In the genomic region with DNA sequence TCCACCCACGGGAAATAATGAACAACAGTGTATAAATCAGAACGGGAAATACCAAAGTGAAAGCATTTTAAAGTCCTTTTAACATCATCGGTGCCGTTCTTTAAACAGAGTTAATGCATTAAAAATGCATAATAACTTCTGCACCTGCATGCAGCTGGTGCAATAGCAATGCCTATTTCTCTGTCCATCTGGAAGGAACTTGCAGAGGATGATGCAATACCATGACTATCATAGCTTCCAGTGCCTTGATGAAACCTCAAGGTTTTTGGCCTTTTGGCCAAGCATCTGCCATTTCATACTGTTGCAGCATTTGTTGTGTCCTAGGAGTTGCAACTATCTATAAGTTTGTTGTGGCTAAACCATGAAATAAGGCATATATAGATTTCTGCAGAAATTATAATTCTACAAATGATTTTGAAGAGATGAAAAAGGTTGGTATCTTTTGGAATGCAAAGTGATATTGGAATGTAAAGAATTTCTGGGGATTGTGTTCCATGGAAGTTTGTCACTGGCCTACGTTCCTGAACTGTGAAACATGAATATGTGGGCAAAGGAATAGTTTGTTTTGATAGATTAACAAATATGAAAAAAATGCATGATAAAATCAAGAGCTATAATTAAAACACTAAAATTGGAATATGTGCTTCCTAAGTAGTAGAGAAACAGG, we compare ENCODE assay signal across 13 cellular contexts. TPM values are rescaled to one million over a fixed set of nuclear protein-coding genes. Genes with fewer than 3 reads are reported as not detected.
DNase-seq lines count a peak whose midpoint lies in the region; ATAC-seq, FAIRE-seq and TF ChIP-seq lines count a peak whose summit lies in the region.
"Had no signal": no experiment of that assay in that cellular context is flagged by ENCODE, and none has a peak within 500 bp of the region (broad histone marks: within the 10 kb centered on the region; RNA-seq: fewer than 3 reads in every experiment).

No MANE protein-coding gene starts in this region.

- ATAC-seq in GM18858 (IDR thresholded peaks at IDR 0.05; ENCODE audit: unreplicated experiment) (no peak), left lobe of liver (no peak)

- TF ChIP-seq CTCF in Caco-2 (IDR thresholded peaks at IDR 0.05; ENCODE audit: insufficient read depth in 1 of 2, low read depth in 1 of 2, low read length in 1 of 2, severe bottlenecking in 1 of 2, unreplicated experiment in 1 of 2) (no peak), keratinocyte (optimal IDR thresholded peaks at IDR 0.05 in 1 of 3, IDR thresholded peaks at IDR 0.05 in 1 of 3, conservative IDR thresholded peaks at IDR 0.05 in 1 of 3; ENCODE audit: extremely low read depth in 1 of 3, insufficient read depth in 2 of 3, low read length in 3 of 3) (no peak)

- H3K4me3 ChIP-seq in Caco-2 (ENCODE audit: low read depth, low read length): no peak overlapping the region
- H3K4me3 ChIP-seq in keratinocyte (ENCODE audit: control insufficient read depth in 2 of 3, extremely low read depth in 1 of 3, insufficient read depth in 2 of 3, low read depth in 1 of 3, low read length in 3 of 3): no peak overlapping the region

- CTCF ChIA-PET in Caco-2 (lab: Charles Lee): interaction anchor here (1.9 kb wide), 1 partner anchor 9 kb away, joined by 10 read pairs; a partner anchor contains a TSS

- H3K9me3 ChIP-seq in Caco-2 (no peaks in the 10 kb centered on the region), keratinocyte (ENCODE audit: control insufficient read depth, low read depth, low read length) (no peaks in the 10 kb centered on the region)
- H3K9me3 ChIP-seq: neutrophil had no signal

- peak overlapping the region; percentile 31 for H3K4me2 ChIP-seq in keratinocyte (ENCODE audit: control insufficient read depth, extremely low read depth, insufficient read depth, low read depth, low read length)

- POLR2A ChIA-PET in Caco-2 (lab: Charles Lee): no interaction called here

- H3K36me3 Mint-ChIP-seq in Caco-2 (ENCODE audit: insufficient read depth, unreplicated experiment): no peaks in the 10 kb centered on the region

- H3K4me1 ChIP-seq in Caco-2: peaks cover 10% of the 10 kb centered on the region
- H3K4me1 ChIP-seq in keratinocyte (ENCODE audit: control insufficient read depth, extremely low read depth, insufficient read depth, low read length): peaks cover 20% of the 10 kb centered on the region

- H3K27me3 Mint-ChIP-seq in Caco-2 (ENCODE audit: insufficient read depth, unreplicated experiment): no peaks in the 10 kb centered on the region

- H3K27ac Mint-ChIP-seq in Caco-2 (ENCODE audit: unreplicated experiment): peak overlapping the region; percentile 69

- no peak overlapping the region for H2AFZ ChIP-seq in keratinocyte (ENCODE audit: control insufficient read depth, low read length)

- peak; percentile 93 for FAIRE-seq in keratinocyte (lab: Jason Lieb, UNC)
- FAIRE-seq: colon had no signal

- DNase-seq in Caco-2 (no peak), M059J (ENCODE audit: low read depth) (peak; percentile 85), amniotic stem cell (lab: John Stamatoyannopoulos, UW) (peak; percentile 77), keratinocyte (ENCODE audit: low read depth, low spot score) (peak; percentile 67), GM19240 (ENCODE audit: insufficient read length, low spot score) (no peak), left lobe of liver (ENCODE audit: low spot score) (no peak)
- DNase-seq in stimulated activated CD8-positive, alpha-beta memory T cell treated with anti-CD3 and anti-CD28 coated beads, Interleukin-4, amount 100 ng/mL, for 48 hours: no peak
- DNase-seq: activated T-cell treated with anti-CD3 and anti-CD28 coated beads for 4 hours, T-helper 2 cell had no signal

- no peak overlapping the region for H3K4me3 Mint-ChIP-seq in Caco-2 (ENCODE audit: unreplicated experiment)

- no peaks in the 10 kb centered on the region for H3K79me2 ChIP-seq in keratinocyte (ENCODE audit: control insufficient read depth, insufficient read depth, low read length)

- no peak overlapping the region for H3K9ac ChIP-seq in keratinocyte (ENCODE audit: control insufficient read depth, extremely low read depth, insufficient read depth, low read length)

- dilution Hi-C loops in keratinocyte (cut with MboI; ENCODE audit: extremely low pct_ligation_motif_present, low sequenced_read_pairs): no loop called here

- peaks cover 9% of the 10 kb centered on the region for H3K9me3 Mint-ChIP-seq in Caco-2 (ENCODE audit: unreplicated experiment)

- peak overlapping the region; percentile 31 for H3K27ac ChIP-seq in keratinocyte (ENCODE audit: control insufficient read depth, insufficient read depth, low read length)
- H3K27ac ChIP-seq: neutrophil had no signal

- H3K27me3 ChIP-seq in Caco-2 (replicated peaks; ENCODE audit: control insufficient read depth, insufficient read depth, low read length) (no peaks in the 10 kb centered on the region), keratinocyte (ENCODE audit: control insufficient read depth, extremely low read depth, insufficient read depth, low read length) (no peaks in the 10 kb centered on the region)

- no TSS peak for BruUV-seq in Caco-2 (replicated peaks; lab: Mats Ljungman, UMichigan)

- peaks cover 13% of the 10 kb centered on the region for H3K4me1 Mint-ChIP-seq in Caco-2 (ENCODE audit: low read depth, unreplicated experiment)

- intact Hi-C loops in Caco-2 (cut with micrococcal nuclease; ENCODE audit: unreplicated experiment): no loop called here

- H3K36me3 ChIP-seq in Caco-2 (ENCODE audit: control insufficient read depth, insufficient read depth, low read length) (no peaks in the 10 kb centered on the region), keratinocyte (ENCODE audit: control insufficient read depth in 2 of 2, extremely low read depth in 1 of 2, insufficient read depth in 2 of 2, low read length in 2 of 2) (no peaks in the 10 kb centered on the region)
- H3K36me3 ChIP-seq: neutrophil had no signal

- no peaks in the 10 kb centered on the region for H4K20me1 ChIP-seq in keratinocyte (ENCODE audit: control insufficient read depth, extremely low read depth, insufficient read depth, low read length)

- H3K9me1 ChIP-seq in keratinocyte (ENCODE audit: control insufficient read depth, extremely low read depth, insufficient read depth, low read length): no peaks in the 10 kb centered on the region

RNA-seq across cellular contexts. Expression of a gene that starts 9.8 kb away (rescaled TPM):
- 289 and 315 TPM in 2 replicates for total RNA-seq in Caco-2 (2022)
- total RNA-seq in M059J (2014; rRNA removed; shearing (Covaris generic)): 288 and 321 TPM in 2 replicates
- 106 to 304 TPM (median 158 TPM) in 3 replicates for polyA plus RNA-seq in keratinocyte
- polyA plus RNA-seq in keratinocyte (2011; ENCODE audit: low read depth): 365 TPM
- 246 and 248 TPM in 2 replicates for polyA plus RNA-seq in keratinocyte (2011; cell fraction: cytosol; rRNA removed)
- 124 and 125 TPM in 2 replicates for polyA plus RNA-seq in keratinocyte (2011; cell fraction: nucleus; rRNA removed)
- polyA plus RNA-seq in keratinocyte (2012; ENCODE audit: low replicate concordance): 296 and 362 TPM in 2 replicates
- 169 to 252 TPM (median 221 TPM) in 3 replicates for polyA minus RNA-seq in keratinocyte
- polyA minus RNA-seq in keratinocyte (2011; cell fraction: cytosol; rRNA and poly(A)+ RNA removed): 163 TPM
- polyA minus RNA-seq in keratinocyte (2011; cell fraction: nucleus; rRNA and poly(A)+ RNA removed): 38.8 and 62.1 TPM in 2 replicates
- 90.1 TPM for total RNA-seq in left lobe of liver

RNA-seq across cellular contexts. Expression of a gene that starts 12.1 kb away (rescaled TPM):
- 0.14 and 0.20 TPM in 2 replicates for total RNA-seq in Caco-2 (2022)
- total RNA-seq in M059J (2014; rRNA removed; shearing (Covaris generic)): 0.12 and 2.1 TPM in 2 replicates
- 7.1 to 19.1 TPM (median 9.2 TPM) in 3 replicates for polyA plus RNA-seq in keratinocyte
- polyA plus RNA-seq in keratinocyte (2011; ENCODE audit: low read depth): 133 TPM
- polyA plus RNA-seq in keratinocyte (2011; cell fraction: cytosol; rRNA removed): 7.9 and 12.8 TPM in 2 replicates
- polyA plus RNA-seq in keratinocyte (2011; cell fraction: nucleus; rRNA removed): 22.9 and 25.9 TPM in 2 replicates
- polyA plus RNA-seq in keratinocyte (2012; ENCODE audit: low replicate concordance): 7.1 and 111 TPM in 2 replicates
- polyA minus RNA-seq in keratinocyte: 17.3 to 110 TPM (median 32.4 TPM) in 3 replicates
- 18.8 TPM for polyA minus RNA-seq in keratinocyte (2011; cell fraction: cytosol; rRNA and poly(A)+ RNA removed)
- polyA minus RNA-seq in keratinocyte (2011; cell fraction: nucleus; rRNA and poly(A)+ RNA removed): 50.1 and 53.8 TPM in 2 replicates
- total RNA-seq in left lobe of liver: not detected
- total RNA-seq: urinary bladder had no signal
- polyA plus RNA-seq: urinary bladder had no signal

RNA-seq across cellular contexts. Expression of a gene that starts 35.9 kb away (rescaled TPM):
- total RNA-seq in Caco-2 (2022) (not detected in 2 replicates), left lobe of liver (not detected)
- total RNA-seq in M059J (2014; rRNA removed; shearing (Covaris generic)): not detected in 2 replicates
- polyA plus RNA-seq in keratinocyte: 0.04 to 0.40 TPM (median 0.07 TPM) in 3 replicates
- polyA plus RNA-seq in keratinocyte (2011; ENCODE audit: low read depth): 0.22 TPM
- polyA plus RNA-seq in keratinocyte (2011; cell fraction: cytosol; rRNA removed): 0.06 TPM in 1 of 2 replicates, not detected in the other
- polyA plus RNA-seq in keratinocyte (2011; cell fraction: nucleus; rRNA removed): 1.1 and 1.4 TPM in 2 replicates
- 0.16 and 1.3 TPM in 2 replicates for polyA plus RNA-seq in keratinocyte (2012; ENCODE audit: low replicate concordance)
- 1.2 to 1.4 TPM in 2 of 3 replicates, not detected in the other for polyA minus RNA-seq in keratinocyte
- polyA minus RNA-seq in keratinocyte (2011; cell fraction: cytosol; rRNA and poly(A)+ RNA removed): not detected
- 1.0 TPM in 1 of 2 replicates, not detected in the other for polyA minus RNA-seq in keratinocyte (2011; cell fraction: nucleus; rRNA and poly(A)+ RNA removed)
- total RNA-seq: urinary bladder had no signal
- polyA plus RNA-seq: urinary bladder had no signal

RNA-seq across cellular contexts. Expression of a gene that starts 46.3 kb away (rescaled TPM):
- total RNA-seq in Caco-2 (2022) (not detected in 2 replicates), left lobe of liver (not detected)
- not detected in 2 replicates for total RNA-seq in M059J (2014; rRNA removed; shearing (Covaris generic))
- 0.06 to 0.45 TPM (median 0.26 TPM) in 3 replicates for polyA plus RNA-seq in keratinocyte
- polyA plus RNA-seq in keratinocyte (2011; ENCODE audit: low read depth): 0.64 TPM
- polyA plus RNA-seq in keratinocyte (2011; cell fraction: cytosol; rRNA removed): 0.13 and 0.14 TPM in 2 replicates
- 0.83 and 1.2 TPM in 2 replicates for polyA plus RNA-seq in keratinocyte (2011; cell fraction: nucleus; rRNA removed)
- polyA plus RNA-seq in keratinocyte (2012; ENCODE audit: low replicate concordance): 0.05 and 0.95 TPM in 2 replicates
- 0.13 TPM in 2 of 3 replicates, not detected in the other for polyA minus RNA-seq in keratinocyte
- polyA minus RNA-seq in keratinocyte (2011; cell fraction: cytosol; rRNA and poly(A)+ RNA removed): not detected
- polyA minus RNA-seq in keratinocyte (2011; cell fraction: nucleus; rRNA and poly(A)+ RNA removed): 0.11 and 0.23 TPM in 2 replicates
- total RNA-seq: urinary bladder had no signal
- polyA plus RNA-seq: urinary bladder had no signal

Comparison
In these comparisons a context has a peak if more than half of its experiments do, and no peak if none do; other contexts are left out.
1. DNase-seq: peak in M059J (single experiment), amniotic stem cell (single experiment) and keratinocyte (single experiment); none in Caco-2 (0 of 2), GM19240 (single experiment), stimulated activated CD8-positive, alpha-beta memory T cell treated with anti-CD3 and anti-CD28 coated beads, Interleukin-4, amount 100 ng/mL, for 48 hours (single experiment) and left lobe of liver (single experiment).